Comparison of ENCODE assay signal across 35 cellular contexts in the genomic region with DNA sequence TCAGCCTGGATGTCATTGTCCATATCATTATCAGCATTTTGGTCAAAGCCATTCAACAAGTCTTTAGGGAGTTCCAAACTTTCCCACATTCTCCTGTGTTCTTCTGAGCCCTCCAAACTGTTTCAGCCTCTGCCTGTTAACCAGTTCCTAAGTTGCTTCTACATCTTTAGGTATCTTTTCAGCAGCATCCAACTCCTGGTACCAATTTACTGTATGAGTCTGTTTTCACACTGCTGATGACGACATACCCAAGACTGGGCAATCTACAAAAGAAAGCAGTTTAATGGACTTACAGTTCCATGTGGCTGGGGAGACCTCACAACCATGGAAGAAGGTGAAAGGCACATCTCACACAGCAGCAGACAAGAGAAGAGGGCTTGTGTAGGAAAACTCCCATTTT.
"Had no signal": no experiment of that assay in that cellular context is flagged by ENCODE, and none has a peak within 500 bp of the region (broad histone marks: within the 10 kb centered on the region; RNA-seq: fewer than 3 reads in every experiment).

No MANE protein-coding gene starts in this region.

- H3K27ac ChIP-seq: adrenal gland, body of pancreas, brain microvascular endothelial cell, breast epithelium, VCaP had no signal

- H3K4me3 ChIP-seq: adrenal gland, body of pancreas, breast epithelium had no signal

- H3K36me3 ChIP-seq: adrenal gland, brain microvascular endothelial cell, breast epithelium had no signal

- H3K9me3 ChIP-seq: adrenal gland, body of pancreas, breast epithelium had no signal

- H3K27ac Mint-ChIP-seq: activated B cell treated with CpG ODN at 0.5 μM for 24 hours; activated CD4-positive, alpha-beta memory T cell treated with anti-CD3 and anti-CD28 coated beads for 36 hours; activated CD4-positive, alpha-beta T cell treated with anti-CD3 and anti-CD28 coated beads, Interleukin-2, amount 10 ng/mL, durations not matched to agents 24 days and 14 days; activated CD8-positive, alpha-beta T cell treated with anti-CD3 and anti-CD28 coated beads for 36 hours; activated naive CD4-positive, alpha-beta T cell treated with anti-CD3 and anti-CD28 coated beads for 36 hours; activated naive CD4-positive, alpha-beta T cell treated with anti-CD3 and anti-CD28 coated beads, Interleukin-2, amount 50 U/mL, for 72 hours; activated naive CD8-positive, alpha-beta T cell treated with anti-CD3 and anti-CD28 coated beads for 36 hours; activated T-cell treated with anti-CD3 and anti-CD28 coated beads, Interleukin-2, amount 50 U/mL, for 72 hours; activated T-helper 1 cell treated with anti-CD3 and anti-CD28 coated beads, Interleukin-12 subunit alpha, Interleukin-12 subunit beta, Interleukin-2, Interleukin-4 antibody, amounts not matched to agents 30 ng/mL and 10 ng/mL and 1 ng/mL, durations not matched to agents 14 hours and 24 hours and 36 hours; activated T-helper 17 cell treated with anti-CD3 and anti-CD28 coated beads, Interleukin-2, amount 50 U/mL, for 72 hours; T-helper 1 cell treated with Interleukin-12 subunit alpha and Interleukin-12 subunit beta and Interleukin-4 antibody, amounts not matched to agents 30 μg/mL and 1 μg/mL, for 36 hours; T-helper 2 cell treated with Interferon-gamma antibody and Interleukin-4, amounts not matched to agents 5 μg/mL and 100 μg/mL, for 36 hours had no signal

- H3K27me3 ChIP-seq: adrenal gland, body of pancreas, brain microvascular endothelial cell, breast epithelium had no signal

- H3K27me3 Mint-ChIP-seq: activated B cell treated with CpG ODN at 0.5 μM for 24 hours; activated CD4-positive, alpha-beta memory T cell treated with anti-CD3 and anti-CD28 coated beads for 36 hours; activated CD4-positive, alpha-beta T cell treated with anti-CD3 and anti-CD28 coated beads, Interleukin-2, amount 10 ng/mL, durations not matched to agents 24 days and 14 days; activated CD8-positive, alpha-beta T cell treated with anti-CD3 and anti-CD28 coated beads for 36 hours; activated naive CD8-positive, alpha-beta T cell treated with anti-CD3 and anti-CD28 coated beads for 36 hours had no signal

- FAIRE-seq: astrocyte had no signal

- DNase-seq: activated B cell treated with CpG ODN at 0.5 μM for 24 hours; activated CD4-positive, alpha-beta memory T cell treated with anti-CD3 and anti-CD28 coated beads for 36 hours; activated CD4-positive, alpha-beta T cell treated with anti-CD3 and anti-CD28 coated beads for 4 hours; activated CD4-positive, alpha-beta T cell treated with anti-CD3 and anti-CD28 coated beads, Interleukin-2, amount 10 ng/mL, durations not matched to agents 24 days and 14 days; activated CD4-positive, alpha-beta T cell treated with anti-CD3 and anti-CD28 coated beads, Interleukin-2, amount 50 U/mL, for 1 hour; activated CD4-positive, alpha-beta T cell treated with anti-CD3 and anti-CD28 coated beads, Interleukin-2, amount 50 U/mL, for 4 hours; activated CD4-positive, CD25-positive, alpha-beta regulatory T cell treated with anti-CD3 and anti-CD28 coated beads, Interleukin-2, amount 50 U/mL, for 72 hours; activated CD8-positive, alpha-beta memory T cell treated with anti-CD3 and anti-CD28 coated beads, Interleukin-2, amount 50 U/mL, for 4 hours; activated CD8-positive, alpha-beta T cell treated with anti-CD3 and anti-CD28 coated beads for 36 hours; activated effector memory CD4-positive, alpha-beta T cell treated with anti-CD3 and anti-CD28 coated beads, Interleukin-2, amount 50 U/mL, for 16 hours; activated gamma-delta T cell treated with Interleukin-2 at 50 U/mL for 16 hours; activated naive CD4-positive, alpha-beta T cell; activated naive CD4-positive, alpha-beta T cell treated with anti-CD3 and anti-CD28 coated beads for 36 hours; activated naive CD4-positive, alpha-beta T cell treated with anti-CD3 and anti-CD28 coated beads, Interleukin-2, amount 50 U/mL, for 16 hours; activated naive CD8-positive, alpha-beta T cell treated with anti-CD3 and anti-CD28 coated beads for 36 hours; activated T-cell treated with anti-CD3 and anti-CD28 coated beads for 4 hours; activated T-cell treated with anti-CD3 and anti-CD28 coated beads, Interleukin-2, amount 50 U/mL, for 1 hour; activated T-cell treated with anti-CD3 and anti-CD28 coated beads, Interleukin-2, amount 50 U/mL, for 4 hours; activated T-cell treated with anti-CD3 and anti-CD28 coated beads, Interleukin-2, amount 50 U/mL, for 72 hours; adrenal gland; amniotic stem cell; aorta; body of pancreas; brain microvascular endothelial cell; central memory CD4-positive, alpha-beta T cell; T-helper 2 cell; T-helper 9 cell had no signal

- H3K36me3 Mint-ChIP-seq: activated CD4-positive, alpha-beta memory T cell treated with anti-CD3 and anti-CD28 coated beads for 36 hours; activated naive CD4-positive, alpha-beta T cell treated with anti-CD3 and anti-CD28 coated beads, Interleukin-2, amount 50 U/mL, for 72 hours; activated naive CD8-positive, alpha-beta T cell treated with anti-CD3 and anti-CD28 coated beads for 36 hours had no signal

- ATAC-seq: activated CD8-positive, alpha-beta T cell treated with anti-CD3 and anti-CD28 coated beads for 36 hours; activated naive CD4-positive, alpha-beta T cell treated with anti-CD3 and anti-CD28 coated beads, Interleukin-2, amount 50 U/mL, for 72 hours; activated T-cell treated with anti-CD3 and anti-CD28 coated beads, Interleukin-2, amount 50 U/mL, for 4 hours; activated T-cell treated with anti-CD3 and anti-CD28 coated beads, Interleukin-2, amount 50 U/mL, for 72 hours; activated T-helper 17 cell treated with anti-CD3 and anti-CD28 coated beads, Interleukin-2, amount 50 U/mL, for 72 hours; body of pancreas had no signal

- H3K4me3 Mint-ChIP-seq: activated B cell treated with CpG ODN at 0.5 μM for 24 hours; activated CD4-positive, alpha-beta memory T cell treated with anti-CD3 and anti-CD28 coated beads for 36 hours; activated CD4-positive, alpha-beta T cell treated with anti-CD3 and anti-CD28 coated beads, Interleukin-2, amount 10 ng/mL, durations not matched to agents 24 days and 14 days; activated CD8-positive, alpha-beta T cell treated with anti-CD3 and anti-CD28 coated beads for 36 hours; activated naive CD4-positive, alpha-beta T cell treated with anti-CD3 and anti-CD28 coated beads for 36 hours; activated naive CD8-positive, alpha-beta T cell treated with anti-CD3 and anti-CD28 coated beads for 36 hours; activated T-cell treated with anti-CD3 and anti-CD28 coated beads, Interleukin-2, amount 50 U/mL, for 4 hours; activated T-cell treated with anti-CD3 and anti-CD28 coated beads, Interleukin-2, amount 50 U/mL, for 72 hours; activated T-helper 1 cell treated with anti-CD3 and anti-CD28 coated beads, Interleukin-12 subunit alpha, Interleukin-12 subunit beta, Interleukin-2, Interleukin-4 antibody, amounts not matched to agents 30 ng/mL and 10 ng/mL and 1 ng/mL, durations not matched to agents 14 hours and 24 hours and 36 hours; activated T-helper 17 cell treated with anti-CD3 and anti-CD28 coated beads, Interleukin-2, amount 50 U/mL, for 72 hours; T-helper 1 cell treated with Interleukin-12 subunit alpha and Interleukin-12 subunit beta and Interleukin-4 antibody, amounts not matched to agents 30 μg/mL and 1 μg/mL, for 36 hours; T-helper 2 cell treated with Interferon-gamma antibody and Interleukin-4, amounts not matched to agents 5 μg/mL and 100 μg/mL, for 36 hours had no signal

- H3K4me1 Mint-ChIP-seq: activated B cell treated with CpG ODN at 0.5 μM for 24 hours; activated CD4-positive, alpha-beta T cell treated with anti-CD3 and anti-CD28 coated beads, Interleukin-2, amount 10 ng/mL, durations not matched to agents 24 days and 14 days; activated naive CD8-positive, alpha-beta T cell treated with anti-CD3 and anti-CD28 coated beads for 36 hours; activated T-helper 17 cell treated with anti-CD3 and anti-CD28 coated beads, Interleukin-2, amount 50 U/mL, for 72 hours had no signal
